Comparison of ENCODE assay signal across 12 cellular contexts in genomic region chr4:70315928-70316327, GRCh38. TPM values are rescaled to one million over a fixed set of nuclear protein-coding genes. Genes with fewer than 3 reads are reported as not detected.
DNase-seq lines count a peak whose midpoint lies in the region; ATAC-seq and TF ChIP-seq lines count a peak whose summit lies in the region.
"Had no signal": no experiment of that assay in that cellular context is flagged by ENCODE, and none has a peak within 500 bp of the region (broad histone marks: within the 10 kb centered on the region; RNA-seq: fewer than 3 reads in every experiment).

No MANE protein-coding gene starts in this region.

- no peak overlapping the region for H3K9ac ChIP-seq in DND-41 (ENCODE audit: low read depth, low read length)

- WGBS in heart right ventricle, 2 donors = 17 to 45% methylated on average over 1 of the region's 1 CpG

- DNase-seq in DND-41 (no peak), LNCaP clone FGC (ENCODE audit: low read depth) (no peak), iPS-NIHi11 (ENCODE audit: low spot score) (no peak), heart right ventricle (no peak), NCI-H2081 treated with DMSO at 0.1 percent for 48 hours (lab: John Stamatoyannopoulos, UW) (no peak)
- DNase-seq in activated naive CD4-positive, alpha-beta T cell treated with anti-CD3 and anti-CD28 coated beads, Interleukin-2, amount 50 U/mL, for 72 hours (ENCODE audit: low spot score in 2 of 2) = no peak
- DNase-seq: NCI-H146, pancreas had no signal

- no peaks in the 10 kb centered on the region for H4K20me1 ChIP-seq in DND-41 (ENCODE audit: insufficient read depth, low read length)

- H3K36me3 ChIP-seq in DND-41 (ENCODE audit: insufficient read depth, low read length) (no peaks in the 10 kb centered on the region), heart right ventricle (no peaks in the 10 kb centered on the region)
- H3K36me3 ChIP-seq: pancreas had no signal

- no peak overlapping the region for H2AFZ ChIP-seq in DND-41 (ENCODE audit: low read depth, low read length)

- no peaks in the 10 kb centered on the region for H3K4me1 ChIP-seq in DND-41 (ENCODE audit: insufficient read depth, low read length)
- no peaks in the 10 kb centered on the region for H3K4me1 ChIP-seq in heart right ventricle
- H3K4me1 ChIP-seq: pancreas had no signal

- no peaks in the 10 kb centered on the region for H3K36me3 Mint-ChIP-seq in activated naive CD4-positive, alpha-beta T cell treated with anti-CD3 and anti-CD28 coated beads, Interleukin-2, amount 50 U/mL, for 72 hours
- H3K36me3 Mint-ChIP-seq: stimulated activated memory B cell treated with anti-CD40 and anti-IgM and Interleukin-4, amounts not matched to agents 10 μg/mL and 1 μg/mL and 100 μg/mL, for 72 hours had no signal

- H3K79me2 ChIP-seq in DND-41 (ENCODE audit: insufficient read depth, low read length) = no peaks in the 10 kb centered on the region

- H3K27ac ChIP-seq in DND-41 (ENCODE audit: low read length) (no peak overlapping the region), heart right ventricle (no peak overlapping the region)
- H3K27ac ChIP-seq: pancreas had no signal

- H3K4me2 ChIP-seq in DND-41 (ENCODE audit: insufficient read depth, low read length) = no peak overlapping the region

- H3K9me3 ChIP-seq in DND-41 (ENCODE audit: insufficient read depth, low read length, severe bottlenecking) (no peaks in the 10 kb centered on the region), heart right ventricle (no peaks in the 10 kb centered on the region)
- H3K9me3 ChIP-seq: pancreas had no signal

- intact Hi-C loops in heart right ventricle (cut with DNase I) = no loop called here

- TF ChIP-seq CTCF in DND-41 (IDR thresholded peaks at IDR 0.05; ENCODE audit: borderline replicate concordance, extremely low read depth, low read length, poor library complexity, severe bottlenecking) (peak; percentile 7), LNCaP clone FGC (IDR thresholded peaks at IDR 0.05; ENCODE audit: control insufficient read depth, extremely low read depth, insufficient read depth) (peak; percentile 56), heart right ventricle (IDR thresholded peaks at IDR 0.05) (no peak)

- H3K27me3 ChIP-seq in DND-41 (ENCODE audit: insufficient read depth, low read length, poor library complexity) = peaks cover 4% of the 10 kb centered on the region
- no peaks in the 10 kb centered on the region for H3K27me3 ChIP-seq in heart right ventricle
- H3K27me3 ChIP-seq: pancreas had no signal

- H3K27ac Mint-ChIP-seq in activated naive CD4-positive, alpha-beta T cell treated with anti-CD3 and anti-CD28 coated beads, Interleukin-2, amount 50 U/mL, for 72 hours = no peak overlapping the region
- H3K27ac Mint-ChIP-seq: stimulated activated memory B cell treated with anti-CD40 and anti-IgM and Interleukin-4, amounts not matched to agents 10 μg/mL and 1 μg/mL and 100 μg/mL, for 72 hours had no signal

- no peak overlapping the region for H3K4me3 ChIP-seq in DND-41 (ENCODE audit: low read depth in 1 of 2, low read length in 2 of 2)
- H3K4me3 ChIP-seq in LNCaP clone FGC (ENCODE audit: low read depth, low read length) = no peak overlapping the region
- no peak overlapping the region for H3K4me3 ChIP-seq in heart right ventricle
- H3K4me3 ChIP-seq: lung, pancreas had no signal

- ATAC-seq in DND-41 (ENCODE audit: insufficient read depth, low read depth) = no peak
- ATAC-seq in GM18907 (IDR thresholded peaks at IDR 0.05; ENCODE audit: unreplicated experiment) = peak; percentile 81
- peak; percentile 61 for ATAC-seq in HG02610 (IDR thresholded peaks at IDR 0.05; ENCODE audit: unreplicated experiment)
- ATAC-seq in activated naive CD4-positive, alpha-beta T cell treated with anti-CD3 and anti-CD28 coated beads, Interleukin-2, amount 50 U/mL, for 72 hours = no peak
- ATAC-seq in heart right ventricle = no peak
- ATAC-seq: pancreas; stimulated activated memory B cell treated with anti-CD40 and anti-IgM and Interleukin-4, amounts not matched to agents 10 μg/mL and 1 μg/mL and 100 μg/mL, for 72 hours had no signal

- H3K9me3 Mint-ChIP-seq in activated naive CD4-positive, alpha-beta T cell treated with anti-CD3 and anti-CD28 coated beads, Interleukin-2, amount 50 U/mL, for 72 hours = peaks cover 0 to 3% of the 10 kb centered on the region in 2 donors
- H3K9me3 Mint-ChIP-seq: stimulated activated memory B cell treated with anti-CD40 and anti-IgM and Interleukin-4, amounts not matched to agents 10 μg/mL and 1 μg/mL and 100 μg/mL, for 72 hours had no signal

RNA-seq across cellular contexts. Expression of gene CABS1, which starts 18.9 kb away (rescaled TPM):
- total RNA-seq in activated naive CD4-positive, alpha-beta T cell treated with anti-CD3 and anti-CD28 coated beads, Interleukin-2, amount 50 U/mL, for 72 hours = not detected
- total RNA-seq in heart right ventricle = not detected
- not detected for polyA plus RNA-seq in heart right ventricle
- total RNA-seq: lung, pancreas had no signal
- polyA plus RNA-seq: lung, pancreas had no signal

RNA-seq across cellular contexts. Expression of gene SMR3A, which starts 44.6 kb away (rescaled TPM):
- total RNA-seq in activated naive CD4-positive, alpha-beta T cell treated with anti-CD3 and anti-CD28 coated beads, Interleukin-2, amount 50 U/mL, for 72 hours = not detected
- not detected for total RNA-seq in heart right ventricle
- polyA plus RNA-seq in heart right ventricle = not detected
- total RNA-seq: lung, pancreas had no signal
- polyA plus RNA-seq: lung, pancreas had no signal

Comparison
In these comparisons a context has a peak if more than half of its experiments do, and no peak if none do; other contexts are left out.
1. ATAC-seq: peak in GM18907 (single experiment) and HG02610 (single experiment); none in DND-41 (single experiment), activated naive CD4-positive, alpha-beta T cell treated with anti-CD3 and anti-CD28 coated beads, Interleukin-2, amount 50 U/mL, for 72 hours (0 of 2) and heart right ventricle (0 of 8).
2. CTCF ChIP-seq: peak in DND-41 (single experiment) and LNCaP clone FGC (single experiment); none in heart right ventricle (0 of 9).